Comparison of ENCODE assay signal across 16 cellular contexts in genomic region chr13:112453207-112453829, GRCh38.
"Had no signal": no experiment of that assay in that cellular context is flagged by ENCODE, and none has a peak within 500 bp of the region (broad histone marks: within the 10 kb centered on the region; RNA-seq: fewer than 3 reads in every experiment).

No MANE protein-coding gene starts in this region.

- DNase-seq: activated CD4-positive, alpha-beta T cell treated with anti-CD3 and anti-CD28 coated beads, Interleukin-2, amount 50 U/mL, for 4 hours; activated CD4-positive, CD25-positive, alpha-beta regulatory T cell treated with anti-CD3 and anti-CD28 coated beads, Interleukin-2, amount 50 U/mL, for 72 hours; activated naive CD8-positive, alpha-beta T cell treated with anti-CD3 and anti-CD28 coated beads, Interleukin-2, amount 10 ng/mL, durations not matched to agents 7 days and 5 days; activated T-cell treated with anti-CD3 and anti-CD28 coated beads, Interleukin-2, amount 50 U/mL, for 72 hours; effector memory CD4-positive, alpha-beta T cell; foreskin melanocyte; mesendoderm; nephron progenitor cell; stimulated activated CD4-positive, alpha-beta T cell treated with anti-CD3 and anti-CD28 coated beads, Interleukin-15, amount 100 ng/mL, for 24 hours; stimulated activated CD4-positive, alpha-beta T cell treated with anti-CD3 and anti-CD28 coated beads, Interleukin-4, amount 100 ng/mL, for 1 hour; stimulated activated naive CD4-positive, alpha-beta T cell; T-cell; T-helper 9 cell; transverse colon had no signal

- H3K27ac ChIP-seq: pancreas, SK-N-MC, transverse colon had no signal

- H3K27me3 ChIP-seq: pancreas, transverse colon had no signal

- H3K4me1 ChIP-seq: transverse colon had no signal

- ATAC-seq: activated T-cell treated with anti-CD3 and anti-CD28 coated beads, Interleukin-2, amount 50 U/mL, for 72 hours; T-cell had no signal

- H3K9me3 ChIP-seq: pancreas, transverse colon had no signal

- H3K4me3 ChIP-seq: pancreas, SK-N-MC, transverse colon had no signal

- H3K36me3 ChIP-seq: pancreas, transverse colon had no signal
